ENCODE assay signal across 20 cellular contexts in the genomic region with DNA sequence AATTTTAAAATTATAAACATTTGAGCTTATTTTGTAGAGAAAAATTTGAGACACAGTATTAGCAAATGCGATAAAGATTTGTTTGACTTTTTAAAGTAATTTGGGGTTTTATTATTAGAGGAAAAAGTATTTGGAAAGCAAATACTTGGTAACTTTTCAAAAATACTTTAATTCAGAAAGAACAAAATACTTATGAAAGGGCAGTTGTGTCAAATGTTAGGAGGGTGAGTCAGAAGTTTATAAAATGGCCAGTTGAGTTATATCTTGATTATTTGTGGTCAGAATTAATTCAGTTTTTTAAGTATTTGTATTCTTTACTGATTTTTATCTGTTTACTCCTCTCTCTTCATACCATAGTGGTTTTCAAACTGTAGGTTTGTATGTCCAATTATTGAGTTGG. TPM values are rescaled to one million over a fixed set of nuclear protein-coding genes. Genes with fewer than 3 reads are reported as not detected.
A peak's percentile ranks its signal among the peaks of the same experiment; 100 is the strongest.
DNase-seq lines count a peak whose midpoint lies in the region; ATAC-seq and TF ChIP-seq lines count a peak whose summit lies in the region.
"Had no signal": no experiment of that assay in that cellular context is flagged by ENCODE, and none has a peak within 500 bp of the region (broad histone marks: within the 10 kb centered on the region; RNA-seq: fewer than 3 reads in every experiment).

No MANE protein-coding gene starts in this region.

- DNase-seq in GM03348 (ENCODE audit: low spot score) (peak; percentile 48), brain microvascular endothelial cell (no peak), foreskin melanocyte (peak; percentile 29), tibial nerve (ENCODE audit: low spot score in 2 of 2) (no peak), occipital lobe (lab: John Stamatoyannopoulos, UW) (no peak), Caco-2 (no peak)
- DNase-seq: activated CD4-positive, alpha-beta T cell treated with anti-CD3 and anti-CD28 coated beads for 1 hour; activated naive CD8-positive, alpha-beta T cell treated with anti-CD3 and anti-CD28 coated beads, Interleukin-2, amount 10 ng/mL, durations not matched to agents 7 days and 5 days; colonic mucosa; foreskin keratinocyte; mesendoderm; MG63; NCI-H2107; stimulated activated naive CD8-positive, alpha-beta T cell treated with anti-CD3 and anti-CD28 coated beads, Interleukin-15, Interleukin-2, amounts not matched to agents 100 U/mL and 50 U/mL, for 24 hours had no signal

- in situ Hi-C loops in brain microvascular endothelial cell (cut with HindIII; ENCODE audit: low pct_ligation_motif_present, low sequenced_read_pairs): no loop called here

- H3K27ac ChIP-seq in brain microvascular endothelial cell (peak overlapping the region; percentile 97), tibial nerve (peak overlapping the region in 3 of 4 donors; percentile 51 to 86 (median 61))
- H3K27ac ChIP-seq: C4-2B, colonic mucosa, foreskin keratinocyte, neutrophil had no signal

- H3K27me3 Mint-ChIP-seq in Caco-2 (ENCODE audit: insufficient read depth, unreplicated experiment): no peaks in the 10 kb centered on the region
- H3K27me3 Mint-ChIP-seq: activated naive CD8-positive, alpha-beta T cell treated with anti-CD3 and anti-CD28 coated beads, Interleukin-2, amount 10 ng/mL, durations not matched to agents 7 days and 5 days had no signal

- TF ChIP-seq CTCF in brain microvascular endothelial cell (IDR thresholded peaks at IDR 0.05; ENCODE audit: low read depth, low read length, missing control alignments): no peak
- TF ChIP-seq CTCF in tibial nerve (IDR thresholded peaks at IDR 0.05): no peak
- no peak for TF ChIP-seq CTCF in Caco-2 (IDR thresholded peaks at IDR 0.05; ENCODE audit: insufficient read depth in 1 of 2, low read depth in 1 of 2, low read length in 1 of 2, severe bottlenecking in 1 of 2, unreplicated experiment in 1 of 2)

- ATAC-seq in GM18867 (IDR thresholded peaks at IDR 0.05; ENCODE audit: unreplicated experiment): no peak
- ATAC-seq in GM18517 (IDR thresholded peaks at IDR 0.05; ENCODE audit: unreplicated experiment): no peak
- ATAC-seq: foreskin keratinocyte; stimulated activated naive CD8-positive, alpha-beta T cell treated with anti-CD3 and anti-CD28 coated beads, Interleukin-15, Interleukin-2, amounts not matched to agents 100 U/mL and 50 U/mL, for 24 hours had no signal

- H3K4me1 Mint-ChIP-seq in Caco-2 (ENCODE audit: low read depth, unreplicated experiment): no peaks in the 10 kb centered on the region

- H3K27ac Mint-ChIP-seq in Caco-2 (ENCODE audit: unreplicated experiment): no peak overlapping the region
- H3K27ac Mint-ChIP-seq: activated naive CD8-positive, alpha-beta T cell treated with anti-CD3 and anti-CD28 coated beads, Interleukin-2, amount 10 ng/mL, durations not matched to agents 7 days and 5 days; T-helper 2 cell treated with Interferon-gamma antibody and Interleukin-4, amounts not matched to agents 5 μg/mL and 100 μg/mL, for 36 hours had no signal

- peaks cover 0 to 43% (median 16%) of the 10 kb centered on the region in 4 donors for H3K4me1 ChIP-seq in tibial nerve
- no peaks in the 10 kb centered on the region for H3K4me1 ChIP-seq in Caco-2
- H3K4me1 ChIP-seq: colonic mucosa had no signal

- CTCF ChIA-PET in Caco-2 (lab: Charles Lee): no interaction called here

- intact Hi-C loops in Caco-2 (cut with micrococcal nuclease; ENCODE audit: unreplicated experiment): no loop called here

- H3K9me3 ChIP-seq in tibial nerve (no peaks in the 10 kb centered on the region), Caco-2 (no peaks in the 10 kb centered on the region)
- H3K9me3 ChIP-seq: colonic mucosa, MG63, neutrophil had no signal

- H3K9me3 Mint-ChIP-seq in Caco-2 (ENCODE audit: unreplicated experiment): no peaks in the 10 kb centered on the region
- H3K9me3 Mint-ChIP-seq: activated naive CD8-positive, alpha-beta T cell treated with anti-CD3 and anti-CD28 coated beads, Interleukin-2, amount 10 ng/mL, durations not matched to agents 7 days and 5 days; T-helper 2 cell treated with Interferon-gamma antibody and Interleukin-4, amounts not matched to agents 5 μg/mL and 100 μg/mL, for 36 hours had no signal

- no peak for TF ChIP-seq POLR2A in tibial nerve (IDR thresholded peaks at IDR 0.05)

- no peaks in the 10 kb centered on the region for H3K36me3 Mint-ChIP-seq in Caco-2 (ENCODE audit: insufficient read depth, unreplicated experiment)

- WGBS in tibial nerve, 2 donors: 21 to 25% methylated on average over 1 of the region's 1 CpG

- H3K27me3 ChIP-seq in brain microvascular endothelial cell (replicated peaks) (no peaks in the 10 kb centered on the region), tibial nerve (no peaks in the 10 kb centered on the region), Caco-2 (replicated peaks; ENCODE audit: control insufficient read depth, insufficient read depth, low read length) (no peaks in the 10 kb centered on the region)
- H3K27me3 ChIP-seq: colonic mucosa, foreskin keratinocyte, MG63, neutrophil had no signal

- TF ChIP-seq EP300 in tibial nerve (IDR thresholded peaks at IDR 0.05): no peak

- BruUV-seq in Caco-2 (replicated peaks; lab: Mats Ljungman, UMichigan): no TSS peak

- no peak overlapping the region for H3K4me3 ChIP-seq in brain microvascular endothelial cell (ENCODE audit: low read depth, low read length)
- no peak overlapping the region for H3K4me3 ChIP-seq in tibial nerve
- no peak overlapping the region for H3K4me3 ChIP-seq in Caco-2 (ENCODE audit: low read depth, low read length)
- H3K4me3 ChIP-seq: colonic mucosa, MG63, skin epidermis had no signal

- POLR2A ChIA-PET in Caco-2 (lab: Charles Lee): no interaction called here

- H3K36me3 ChIP-seq in brain microvascular endothelial cell (replicated peaks) (peaks cover 18% of the 10 kb centered on the region), tibial nerve (peaks cover 0 to 23% (median 0%) of the 10 kb centered on the region in 3 donors), Caco-2 (ENCODE audit: control insufficient read depth, insufficient read depth, low read length) (no peaks in the 10 kb centered on the region)
- H3K36me3 ChIP-seq: colonic mucosa had no signal

- H3K4me3 Mint-ChIP-seq in Caco-2 (ENCODE audit: unreplicated experiment): no peak overlapping the region
- H3K4me3 Mint-ChIP-seq: activated naive CD8-positive, alpha-beta T cell treated with anti-CD3 and anti-CD28 coated beads, Interleukin-2, amount 10 ng/mL, durations not matched to agents 7 days and 5 days; T-helper 2 cell treated with Interferon-gamma antibody and Interleukin-4, amounts not matched to agents 5 μg/mL and 100 μg/mL, for 36 hours had no signal

RNA-seq across cellular contexts. Expression of a gene that starts 12.1 kb away (rescaled TPM):
- total RNA-seq in tibial nerve: 10 to 100 TPM in 3 of 4 donors, 1 to 10 TPM in 1; 9.0 to 18.4 (median 16.5) TPM
- 20.0 TPM for total RNA-seq in occipital lobe
- 8.4 and 8.8 TPM in 2 replicates for total RNA-seq in Caco-2 (2022)

RNA-seq across cellular contexts. Expression of a gene that starts 23.5 kb away (rescaled TPM):
- total RNA-seq in tibial nerve (10 to 100 TPM; 50.3 to 83.7 (median 71.7) TPM), occipital lobe (20.0 TPM), Caco-2 (2022) (62.2 and 73.0 TPM in 2 replicates)

RNA-seq across cellular contexts. Expression of a gene that starts 55.6 kb away (rescaled TPM):
- total RNA-seq in tibial nerve (10 to 100 TPM; 32.9 to 45.0 (median 42.5) TPM), occipital lobe (134 TPM), Caco-2 (2022) (17.3 and 18.2 TPM in 2 replicates)

Comparison
In these comparisons a context has a peak if more than half of its experiments do, and no peak if none do; other contexts are left out.
1. DNase-seq: peak in GM03348 (single experiment) and foreskin melanocyte (single experiment); none in brain microvascular endothelial cell (single experiment), tibial nerve (0 of 2), occipital lobe (single experiment) and Caco-2 (0 of 2).